ENCODE assay signal across 28 cellular contexts in the genomic region with DNA sequence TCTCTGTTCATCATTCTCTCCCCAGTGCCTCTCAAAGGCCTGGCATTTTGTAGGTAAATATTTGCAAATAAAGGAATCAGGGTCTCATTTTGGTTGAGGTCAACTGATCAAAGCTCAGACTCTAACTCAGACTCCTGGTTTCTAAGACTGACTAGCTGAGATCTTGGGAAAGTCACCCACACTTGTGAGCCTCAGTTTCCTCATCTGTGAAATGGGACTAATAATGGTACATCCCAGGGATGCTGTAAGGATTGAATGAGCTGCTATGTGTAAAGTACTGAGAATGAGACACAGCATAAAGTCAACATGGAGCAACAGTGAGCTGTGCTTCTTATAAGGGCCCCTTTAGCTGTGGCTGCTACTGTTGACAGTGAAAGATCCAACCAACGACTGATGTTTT.
"Had no signal": no experiment of that assay in that cellular context is flagged by ENCODE, and none has a peak within 500 bp of the region (broad histone marks: within the 10 kb centered on the region; RNA-seq: fewer than 3 reads in every experiment).

No MANE protein-coding gene starts in this region.

- H3K27me3 ChIP-seq: colonic mucosa, foreskin keratinocyte, gastrocnemius medialis had no signal

- DNase-seq: colonic mucosa; cortex of kidney; dermis blood vessel endothelial cell; dorsolateral prefrontal cortex; effector CD4-positive, alpha-beta T cell; effector CD8-positive, alpha-beta T cell; effector memory CD4-positive, alpha-beta T cell; effector memory CD8-positive, alpha-beta T cell; endodermal cell; erythroblast; esophagus squamous epithelium; foreskin fibroblast; foreskin keratinocyte; foreskin melanocyte; gastrocnemius medialis; glutamatergic neuron; head of caudate nucleus; heart left ventricle; heart right ventricle had no signal

- H3K4me1 ChIP-seq: colonic mucosa, esophagus muscularis mucosa, esophagus squamous epithelium, foreskin keratinocyte, gastrocnemius medialis, gastroesophageal sphincter, heart left ventricle, heart right ventricle had no signal

- H3K36me3 ChIP-seq: colonic mucosa, esophagus muscularis mucosa, esophagus squamous epithelium, gastrocnemius medialis, gastroesophageal sphincter, heart left ventricle, heart right ventricle had no signal

- FAIRE-seq: colon, endometrium, endothelial cell of umbilical vein, frontal cortex had no signal

- H3K9me3 ChIP-seq: colonic mucosa, esophagus muscularis mucosa, esophagus squamous epithelium, gastrocnemius medialis, gastroesophageal sphincter had no signal

- H3K27ac ChIP-seq: colonic mucosa, coronary artery, dorsolateral prefrontal cortex, epithelial cell of prostate, esophagus muscularis mucosa, esophagus squamous epithelium, foreskin keratinocyte, gastrocnemius medialis, gastroesophageal sphincter, heart left ventricle, heart right ventricle had no signal

- ATAC-seq: effector memory CD8-positive, alpha-beta T cell; esophagus mucosa; foreskin keratinocyte; gastrocnemius medialis; gastroesophageal sphincter; heart left ventricle; heart right ventricle had no signal

- H3K4me3 ChIP-seq: colonic mucosa, coronary artery, dorsolateral prefrontal cortex, esophagus muscularis mucosa, esophagus squamous epithelium, gastrocnemius medialis, gastroesophageal sphincter, heart left ventricle, heart right ventricle had no signal
